ENCODE assay signal across 8 cellular contexts in the genomic region with DNA sequence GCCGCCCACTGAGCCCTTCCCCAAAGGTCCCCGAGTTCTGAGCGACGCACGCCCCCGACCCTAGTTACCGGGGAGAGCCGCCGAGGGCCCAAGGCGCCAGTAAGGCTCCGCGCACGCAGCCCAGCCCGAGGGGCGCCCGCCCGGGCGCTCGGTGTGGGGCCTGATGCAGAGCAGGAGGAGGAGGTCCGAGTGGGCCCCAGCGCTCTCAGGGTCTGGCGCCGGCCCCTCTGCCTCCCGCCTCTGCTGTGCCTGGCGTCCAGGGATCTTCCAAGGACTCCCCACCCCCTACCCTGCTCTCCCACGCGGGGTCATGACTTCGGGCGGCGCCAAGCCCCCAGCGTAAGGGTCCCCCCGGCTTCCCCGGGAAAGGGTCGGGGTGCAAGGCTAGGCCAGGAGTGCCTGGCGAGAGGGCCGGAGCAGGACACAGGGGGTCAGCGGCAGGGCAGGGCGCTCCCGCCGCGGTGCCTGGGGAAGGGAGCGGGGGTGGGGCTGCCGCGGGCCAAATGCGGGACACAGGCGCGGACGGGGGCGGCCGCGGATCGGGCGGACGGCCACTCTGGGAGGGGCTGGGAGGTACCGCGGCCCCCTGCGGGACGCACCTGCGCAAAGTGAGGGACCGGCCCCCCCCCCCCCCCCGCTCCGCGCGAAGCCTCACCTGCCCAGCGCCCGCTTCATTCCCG. TPM values are rescaled to one million over a fixed set of nuclear protein-coding genes. Genes with fewer than 3 reads are reported as not detected.
A peak's percentile ranks its signal among the peaks of the same experiment; 100 is the strongest.
DNase-seq lines count a peak whose midpoint lies in the region; ATAC-seq and TF ChIP-seq lines count a peak whose summit lies in the region.

No MANE protein-coding gene starts in this region.

- peak; percentile 29 for ATAC-seq in GM21576 (IDR thresholded peaks at IDR 0.05; ENCODE audit: unreplicated experiment)
- ATAC-seq in lower lobe of right lung = peak; percentile 63 to 73
- peak; percentile 36 for ATAC-seq in stimulated activated effector memory CD8-positive, alpha-beta T cell treated with anti-CD3 and anti-CD28 coated beads, Interleukin-12 subunit alpha, Interleukin-12 subunit beta, amount 100 ng/mL, for 72 hours

- peaks cover 16% of the 10 kb centered on the region for H3K36me3 Mint-ChIP-seq in stimulated activated effector memory CD8-positive, alpha-beta T cell treated with anti-CD3 and anti-CD28 coated beads, Interleukin-12 subunit alpha, Interleukin-12 subunit beta, amount 100 ng/mL, for 72 hours

- H3K27ac Mint-ChIP-seq in stimulated activated effector memory CD8-positive, alpha-beta T cell treated with anti-CD3 and anti-CD28 coated beads, Interleukin-12 subunit alpha, Interleukin-12 subunit beta, amount 100 ng/mL, for 72 hours = no peak overlapping the region

- intact Hi-C loops in lower lobe of right lung (cut with DNase I) = no loop called here

- H3K36me3 ChIP-seq in lower lobe of right lung = no peaks in the 10 kb centered on the region

- peak overlapping the region; percentile 99 for H3K27ac ChIP-seq in VCaP
- peak overlapping the region; percentile 47 for H3K27ac ChIP-seq in cingulate gyrus (ENCODE audit: low read depth, low read length)
- H3K27ac ChIP-seq in lower lobe of right lung = peak overlapping the region; percentile 90

- peak overlapping the region; percentile 87 for H3K4me3 ChIP-seq in lower lobe of right lung

- DNase-seq in ELF-1 (ENCODE audit: low read depth, low spot score) (peak; percentile 58), HuH-7.5 (ENCODE audit: low spot score) (peak; percentile 60), lower lobe of right lung (peak; percentile 63), SIG-M5 treated with dmso at 0.1 percent for 504 hours (lab: John Stamatoyannopoulos, UW; ENCODE audit: unreplicated experiment) (no peak)
- peak; percentile 13 to 73 for DNase-seq in stimulated activated effector memory CD8-positive, alpha-beta T cell treated with anti-CD3 and anti-CD28 coated beads, Interleukin-12 subunit alpha, Interleukin-12 subunit beta, amount 100 ng/mL, for 72 hours (ENCODE audit: low spot score in 2 of 2)

- H3K4me3 Mint-ChIP-seq in stimulated activated effector memory CD8-positive, alpha-beta T cell treated with anti-CD3 and anti-CD28 coated beads, Interleukin-12 subunit alpha, Interleukin-12 subunit beta, amount 100 ng/mL, for 72 hours = peak overlapping the region; percentile 79

- no peaks in the 10 kb centered on the region for H3K9me3 Mint-ChIP-seq in stimulated activated effector memory CD8-positive, alpha-beta T cell treated with anti-CD3 and anti-CD28 coated beads, Interleukin-12 subunit alpha, Interleukin-12 subunit beta, amount 100 ng/mL, for 72 hours

- H3K27me3 ChIP-seq in lower lobe of right lung (ENCODE audit: low read depth) = no peaks in the 10 kb centered on the region

- peaks cover 12% of the 10 kb centered on the region for H3K4me1 ChIP-seq in lower lobe of right lung

- no peaks in the 10 kb centered on the region for H3K9me3 ChIP-seq in lower lobe of right lung

- H3K4me1 Mint-ChIP-seq in stimulated activated effector memory CD8-positive, alpha-beta T cell treated with anti-CD3 and anti-CD28 coated beads, Interleukin-12 subunit alpha, Interleukin-12 subunit beta, amount 100 ng/mL, for 72 hours = peaks cover 13% of the 10 kb centered on the region

- TF ChIP-seq CTCF in VCaP (conservative IDR thresholded peaks at IDR 0.05) (no peak), lower lobe of right lung (IDR thresholded peaks at IDR 0.05) (no peak)

RNA-seq across cellular contexts. Expression of a gene that starts 0.6 kb away (rescaled TPM):
- 49.7 TPM for total RNA-seq in lower lobe of right lung

RNA-seq across cellular contexts. Expression of a gene that starts 17.5 kb away (rescaled TPM):
- total RNA-seq in lower lobe of right lung = 0.92 TPM

Comparison
In these comparisons a context has a peak if more than half of its experiments do, and no peak if none do; other contexts are left out.
1. H3K27ac ChIP-seq: peak in every context shown above with its lines; median percentile 99 in VCaP; 90 in lower lobe of right lung; 47 in cingulate gyrus.